ENCODE assay signal across 16 cellular contexts in the genomic region with DNA sequence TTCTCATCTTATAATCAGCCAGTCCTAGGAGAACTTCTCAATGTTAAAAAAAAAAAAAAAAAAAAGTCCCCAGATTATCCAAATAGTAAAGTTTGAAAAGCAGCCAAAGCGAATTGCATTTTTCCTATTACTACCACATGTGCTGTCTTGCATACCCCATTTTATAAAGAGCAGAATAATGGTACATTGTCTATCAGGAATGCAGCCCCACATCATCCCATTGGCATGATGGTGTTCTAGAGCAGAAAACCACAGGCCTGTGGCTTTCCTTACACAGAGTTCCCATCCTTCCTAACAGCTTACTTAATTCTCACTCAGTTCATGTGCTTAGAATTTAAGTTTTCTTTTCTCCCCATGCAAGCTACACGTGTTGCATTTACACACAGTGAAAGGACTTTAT.
DNase-seq lines count a peak whose midpoint lies in the region; TF ChIP-seq lines count a peak whose summit lies in the region.
"Had no signal": no experiment of that assay in that cellular context is flagged by ENCODE, and none has a peak within 500 bp of the region (broad histone marks: within the 10 kb centered on the region; RNA-seq: fewer than 3 reads in every experiment).

No MANE protein-coding gene starts in this region.

- no peak overlapping the region for H3K4me3 Mint-ChIP-seq in chondrocyte (ENCODE audit: unreplicated experiment)

- no peaks in the 10 kb centered on the region for H3K36me3 ChIP-seq in Peyer's patch
- H3K36me3 ChIP-seq: cardiac muscle cell had no signal

- DNase-seq in COLO829 (ENCODE audit: low spot score) (peak; percentile 83), RPMI7951 (ENCODE audit: low read depth) (peak; percentile 96), chondrocyte (ENCODE audit: low spot score) (no peak), kidney tubule cell (ENCODE audit: low spot score) (peak; percentile 85), NCI-H510A (lab: John Stamatoyannopoulos, UW) (no peak), substantia nigra (lab: John Stamatoyannopoulos, UW) (no peak), GM10266 (ENCODE audit: extremely low spot score) (no peak), Peyer's patch (no peak)
- DNase-seq: activated naive CD4-positive, alpha-beta T cell; GOT3; KG1; NCI-H1436; NCI-H510A treated with DMSO at 0.1 percent for 48 hours; stimulated activated naive CD4-positive, alpha-beta T cell had no signal

- no peak for TF ChIP-seq POLR2A in Peyer's patch (IDR thresholded peaks at IDR 0.05)

- no peaks in the 10 kb centered on the region for H3K9me3 ChIP-seq in Peyer's patch

- H3K27me3 ChIP-seq in Peyer's patch = no peaks in the 10 kb centered on the region
- H3K27me3 ChIP-seq: cardiac muscle cell, hepatocyte had no signal

- H3K4me3 ChIP-seq in Peyer's patch = no peak overlapping the region
- H3K4me3 ChIP-seq: cardiac muscle cell, hepatocyte had no signal

- H3K4me1 Mint-ChIP-seq in chondrocyte (ENCODE audit: low read depth) = peaks cover 12% of the 10 kb centered on the region

- peak overlapping the region; percentile 73 for H3K27ac Mint-ChIP-seq in chondrocyte (ENCODE audit: unreplicated experiment)

- H3K4me1 ChIP-seq in Peyer's patch = no peaks in the 10 kb centered on the region

- no peaks in the 10 kb centered on the region for H3K27me3 Mint-ChIP-seq in chondrocyte (ENCODE audit: low read depth)

- TF ChIP-seq CTCF in chondrocyte (IDR thresholded peaks at IDR 0.05) (no peak), GM10266 (IDR thresholded peaks at IDR 0.05; ENCODE audit: control insufficient read depth, insufficient read depth, low read depth, missing control alignments) (no peak), Peyer's patch (IDR thresholded peaks at IDR 0.05) (no peak)

- H3K9me3 Mint-ChIP-seq in chondrocyte (ENCODE audit: low read depth) = no peaks in the 10 kb centered on the region

- H3K27ac ChIP-seq in substantia nigra (ENCODE audit: low read depth, low read length, poor library complexity, severe bottlenecking) (no peak overlapping the region), Peyer's patch (no peak overlapping the region)
- H3K27ac ChIP-seq: cardiac muscle cell, hepatocyte had no signal

- no peaks in the 10 kb centered on the region for H3K36me3 Mint-ChIP-seq in chondrocyte (ENCODE audit: low read depth)

Comparison
In these comparisons a context has a peak if more than half of its experiments do, and no peak if none do; other contexts are left out.
1. DNase-seq: peak in COLO829 (single experiment), RPMI7951 (single experiment) and kidney tubule cell (single experiment); none in chondrocyte (single experiment), NCI-H510A (single experiment), substantia nigra (0 of 49), GM10266 (single experiment) and Peyer's patch (0 of 3).